Comparison of ENCODE assay signal across 2 cellular contexts in genomic region chr16:88754109-88754911, GRCh38.
TF ChIP-seq lines count a peak whose summit lies in the region.

No MANE protein-coding gene starts in this region.

TF ChIP-seq in SK-N-SH, 30 proteins besides CTCF, POLR2A, EP300 and RAD21 (continued from another document):
- TF ChIP-seq TAF1 (IDR thresholded peaks at IDR 0.05; ENCODE audit: borderline replicate concordance, low read depth, low read length) (no peak), PBX3 (IDR thresholded peaks at IDR 0.05) (no peak), SMC3 (IDR thresholded peaks at IDR 0.05; ENCODE audit: low read depth, low read length) (no peak), USF1 (IDR thresholded peaks at IDR 0.05; ENCODE audit: borderline replicate concordance, low read depth) (no peak), GATA2 (CRISPR knock-in tag; IDR thresholded peaks at IDR 0.05) (no peak), FOSL2 (IDR thresholded peaks at IDR 0.05; ENCODE audit: borderline replicate concordance, low read depth) (no peak), RXRA (IDR thresholded peaks at IDR 0.05; ENCODE audit: borderline replicate concordance, low read depth) (no peak), IRF3 (IDR thresholded peaks at IDR 0.05; ENCODE audit: low read depth, low read length) (no peak), CHD2 (IDR thresholded peaks at IDR 0.05; ENCODE audit: low read length, partially characterized antibody) (no peak), POLR2AphosphoS5 (IDR thresholded peaks at IDR 0.05; ENCODE audit: low read depth, low read length) (no peak), ZBTB33 (IDR thresholded peaks at IDR 0.05; ENCODE audit: borderline replicate concordance, low read depth) (no peak)

TF ChIP-seq in SK-N-SH treated with all-trans-retinoic acid at 6 μM for 48 hours, 23 proteins besides CTCF, POLR2A, EP300 and RAD21 (continued from another document):
- TF ChIP-seq, protein P1, sequence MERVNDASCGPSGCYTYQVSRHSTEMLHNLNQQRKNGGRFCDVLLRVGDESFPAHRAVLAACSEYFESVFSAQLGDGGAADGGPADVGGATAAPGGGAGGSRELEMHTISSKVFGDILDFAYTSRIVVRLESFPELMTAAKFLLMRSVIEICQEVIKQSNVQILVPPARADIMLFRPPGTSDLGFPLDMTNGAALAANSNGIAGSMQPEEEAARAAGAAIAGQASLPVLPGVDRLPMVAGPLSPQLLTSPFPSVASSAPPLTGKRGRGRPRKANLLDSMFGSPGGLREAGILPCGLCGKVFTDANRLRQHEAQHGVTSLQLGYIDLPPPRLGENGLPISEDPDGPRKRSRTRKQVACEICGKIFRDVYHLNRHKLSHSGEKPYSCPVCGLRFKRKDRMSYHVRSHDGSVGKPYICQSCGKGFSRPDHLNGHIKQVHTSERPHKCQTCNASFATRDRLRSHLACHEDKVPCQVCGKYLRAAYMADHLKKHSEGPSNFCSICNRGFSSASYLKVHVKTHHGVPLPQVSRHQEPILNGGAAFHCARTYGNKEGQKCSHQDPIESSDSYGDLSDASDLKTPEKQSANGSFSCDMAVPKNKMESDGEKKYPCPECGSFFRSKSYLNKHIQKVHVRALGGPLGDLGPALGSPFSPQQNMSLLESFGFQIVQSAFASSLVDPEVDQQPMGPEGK (CRISPR knock-in tag; IDR thresholded peaks at IDR 0.05; ENCODE audit: borderline replicate concordance), result no peak
- TF ChIP-seq ZNF8 (CRISPR knock-in tag; IDR thresholded peaks at IDR 0.05) (no peak), ZC3H10 (CRISPR knock-in tag; IDR thresholded peaks at IDR 0.05) (no peak), ZFP30 (CRISPR knock-in tag; IDR thresholded peaks at IDR 0.05) (no peak), ISL1 (CRISPR knock-in tag; IDR thresholded peaks at IDR 0.05) (no peak), ZFP3 (CRISPR knock-in tag; IDR thresholded peaks at IDR 0.05) (no peak), SNAI2 (CRISPR knock-in tag; IDR thresholded peaks at IDR 0.05) (no peak)
